In the genomic region with DNA sequence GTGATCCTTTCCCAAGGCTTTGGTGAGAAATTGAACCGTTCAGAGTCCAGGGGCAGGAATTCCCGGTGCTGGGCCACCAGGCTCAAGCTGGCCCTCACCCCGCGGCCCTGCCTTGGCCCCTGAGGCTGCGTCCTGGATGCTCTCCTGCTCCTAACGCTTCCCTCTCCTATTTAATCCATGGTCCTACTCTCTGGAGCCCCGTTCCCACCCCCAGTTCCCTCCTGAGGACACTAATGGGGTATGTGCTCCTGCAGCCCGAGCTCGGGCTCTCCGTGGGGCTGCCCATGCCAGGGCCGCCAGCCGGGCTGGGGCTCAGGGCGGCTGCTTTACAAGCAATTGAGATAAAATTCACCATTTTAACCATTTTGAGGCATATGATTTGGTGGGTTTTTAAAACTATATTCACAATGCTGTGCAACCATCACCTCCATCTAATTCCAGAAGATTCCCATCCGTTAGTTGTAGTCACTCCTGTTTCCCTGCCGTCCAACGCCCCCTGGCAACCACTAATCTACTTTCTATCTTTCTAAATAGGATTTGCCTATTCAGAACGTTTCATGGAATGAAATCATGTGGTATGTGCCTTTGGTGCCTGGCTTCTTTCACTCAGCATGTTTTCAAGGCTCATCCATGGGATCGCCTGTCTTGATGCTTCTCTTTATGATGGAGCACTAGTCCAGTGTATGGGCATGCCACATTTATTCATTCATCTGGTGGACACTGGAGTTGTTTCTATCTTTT, we compare ENCODE assay signal across 11 cellular contexts. TPM values are rescaled to one million over a fixed set of nuclear protein-coding genes. Genes with fewer than 3 reads are reported as not detected.
"Had no signal": no experiment of that assay in that cellular context is flagged by ENCODE, and none has a peak within 500 bp of the region (broad histone marks: within the 10 kb centered on the region; RNA-seq: fewer than 3 reads in every experiment).

No MANE protein-coding gene starts in this region.

- H2AFZ ChIP-seq: GM23248 had no signal

- H3K9me3 ChIP-seq: HAP-1 had no signal

- H3K4me3 ChIP-seq: GM23248, HAP-1 had no signal

- H3K27ac ChIP-seq: GM23248, HL-60 had no signal

- H3K9ac ChIP-seq: GM23248 had no signal

- H3K36me3 ChIP-seq: HAP-1 had no signal

- FAIRE-seq: HepG2 had no signal

- H3K4me1 ChIP-seq: HAP-1 had no signal

- DNase-seq: GM23248, GOT3, H7, HFFc6, KG1 had no signal

- ATAC-seq: HCT116, HepG2 had no signal

RNA-seq across cellular contexts. Expression of a gene that starts 33.0 kb away (rescaled TPM):
- total RNA-seq: HT1080 had no signal
- polyA plus RNA-seq: IgD-negative memory B cell had no signal
